In genomic region chr7:77799078-77799964, GRCh38 we compare ENCODE assay signal across 1 cellular context.
TF ChIP-seq lines count a peak whose summit lies in the region.

No MANE protein-coding gene starts in this region.

TF ChIP-seq in HepG2, 621 proteins besides CTCF, POLR2A, EP300 and RAD21 (continued from another document and continues in another):
- TF ChIP-seq ZBED4 (CRISPR knock-in tag; IDR thresholded peaks at IDR 0.05; ENCODE audit: borderline replicate concordance) (no peak), THRA (CRISPR knock-in tag; IDR thresholded peaks at IDR 0.05; ENCODE audit: borderline replicate concordance) (no peak), PRDM4 (CRISPR knock-in tag; IDR thresholded peaks at IDR 0.05; ENCODE audit: borderline replicate concordance) (no peak), KLF12 (CRISPR knock-in tag; IDR thresholded peaks at IDR 0.05; ENCODE audit: borderline replicate concordance) (no peak), POGZ (CRISPR knock-in tag; IDR thresholded peaks at IDR 0.05) (no peak), SNRNP70 (IDR thresholded peaks at IDR 0.05; ENCODE audit: low read depth, low read length) (no peak), NCOA5 (CRISPR knock-in tag; IDR thresholded peaks at IDR 0.05) (no peak), NFAT5 (CRISPR knock-in tag; IDR thresholded peaks at IDR 0.05) (no peak), SKI (IDR thresholded peaks at IDR 0.05; ENCODE audit: partially characterized antibody) (no peak), MLLT10 (CRISPR knock-in tag; IDR thresholded peaks at IDR 0.05) (no peak), ZEB1 (IDR thresholded peaks at IDR 0.05; ENCODE audit: insufficient replicate concordance, low read depth) (no peak), ZNF20 (CRISPR knock-in tag; IDR thresholded peaks at IDR 0.05) (no peak), SRSF4 (IDR thresholded peaks at IDR 0.05; ENCODE audit: low read depth, low read length, poor library complexity, severe bottlenecking) (no peak), ZNF775 (CRISPR knock-in tag; IDR thresholded peaks at IDR 0.05; ENCODE audit: borderline replicate concordance) (no peak), RBM22 (optimal IDR thresholded peaks at IDR 0.05; ENCODE audit: low read length) (no peak), ZNF782 (CRISPR knock-in tag; IDR thresholded peaks at IDR 0.05; ENCODE audit: borderline replicate concordance) (no peak), DBP (CRISPR knock-in tag; IDR thresholded peaks at IDR 0.05; ENCODE audit: not compliant biosample characterization) (no peak), CEBPZ (IDR thresholded peaks at IDR 0.05; ENCODE audit: low read length) (no peak), ZNF10 (CRISPR knock-in tag; IDR thresholded peaks at IDR 0.05; ENCODE audit: borderline replicate concordance, low read depth) (no peak), CREB3 (CRISPR knock-in tag; IDR thresholded peaks at IDR 0.05) (no peak), ZNF720 (CRISPR knock-in tag; IDR thresholded peaks at IDR 0.05) (no peak), ZNF644 (CRISPR knock-in tag; IDR thresholded peaks at IDR 0.05; ENCODE audit: low read depth) (no peak), ZNF292 (CRISPR knock-in tag; IDR thresholded peaks at IDR 0.05; ENCODE audit: borderline replicate concordance, low read depth) (no peak), MAFK (conservative IDR thresholded peaks at IDR 0.05 in 1 of 2, IDR thresholded peaks at IDR 0.05 in 1 of 2; ENCODE audit: low read length in 2 of 2) (no peak), AGO2 (optimal IDR thresholded peaks at IDR 0.05; ENCODE audit: low read depth, low read length) (peak; percentile 70), NPAS2 (CRISPR knock-in tag; IDR thresholded peaks at IDR 0.05; ENCODE audit: borderline replicate concordance) (no peak), MAZ (IDR thresholded peaks at IDR 0.05; ENCODE audit: borderline replicate concordance, low read depth, low read length) (no peak), MAZ (CRISPR knock-in tag; IDR thresholded peaks at IDR 0.05; ENCODE audit: low read depth) (no peak; the same call in 1 of the 2 replicates), ZMYM2 (CRISPR knock-in tag; IDR thresholded peaks at IDR 0.05) (peak; percentile 57; the same call in 1 of the 2 replicates), HOXA9 (CRISPR knock-in tag; IDR thresholded peaks at IDR 0.05; ENCODE audit: borderline replicate concordance) (no peak), ZNF136 (CRISPR knock-in tag; IDR thresholded peaks at IDR 0.05; ENCODE audit: low read depth) (no peak), ZNF710 (CRISPR knock-in tag; IDR thresholded peaks at IDR 0.05; ENCODE audit: borderline replicate concordance) (no peak), HMGXB4 (CRISPR knock-in tag; IDR thresholded peaks at IDR 0.05; ENCODE audit: borderline replicate concordance in 1 of 2, low read depth in 1 of 2) (peak in 1 of 2 experiments; percentile 77; a peak in 2 of 4 replicates), ZNF614 (CRISPR knock-in tag; IDR thresholded peaks at IDR 0.05; ENCODE audit: borderline replicate concordance) (0 out of 2 replicates have a peak, but pooled peaks have one; percentile 2), MBNL3 (CRISPR knock-in tag; conservative IDR thresholded peaks at IDR 0.05) (no peak), ZNF335 (CRISPR knock-in tag; IDR thresholded peaks at IDR 0.05) (no peak)
